In genomic region chr9:81879501-81879916, GRCh38 we compare ENCODE assay signal across 1 cellular context.
TF ChIP-seq lines count a peak whose summit lies in the region.

No MANE protein-coding gene starts in this region.

TF ChIP-seq in SK-N-SH, 30 proteins besides CTCF, POLR2A, EP300 and RAD21 (continued from another document):
- TF ChIP-seq RFX5 (IDR thresholded peaks at IDR 0.05; ENCODE audit: low read length) (no peak), REST (IDR thresholded peaks at IDR 0.05; ENCODE audit: low read depth, low read length) (no peak), SMC3 (IDR thresholded peaks at IDR 0.05; ENCODE audit: low read depth, low read length) (no peak)
